In genomic region chr2:8118940-8119781, GRCh38 we compare ENCODE assay signal across 1 cellular context.
TF ChIP-seq lines count a peak whose summit lies in the region.

No MANE protein-coding gene starts in this region.

TF ChIP-seq in HepG2, 621 proteins besides CTCF, POLR2A, EP300 and RAD21 (continued from another document and continues in another):
- TF ChIP-seq ZNF891 (CRISPR knock-in tag; IDR thresholded peaks at IDR 0.05): 0 out of 2 replicates have a peak, but pooled peaks have one; percentile 59
- no peak; the same call in 1 of the 2 replicates for TF ChIP-seq HDAC1 (CRISPR knock-in tag; IDR thresholded peaks at IDR 0.05)
- no peak for TF ChIP-seq ZNF263 (CRISPR knock-in tag; IDR thresholded peaks at IDR 0.05)
- no peak for TF ChIP-seq KLF12 (CRISPR knock-in tag; IDR thresholded peaks at IDR 0.05; ENCODE audit: borderline replicate concordance)
- no peak for TF ChIP-seq ZNF460 (CRISPR knock-in tag; IDR thresholded peaks at IDR 0.05; ENCODE audit: borderline replicate concordance)
- peak; percentile 77; the same call in 1 of the 2 replicates for TF ChIP-seq KDM5B (CRISPR knock-in tag; IDR thresholded peaks at IDR 0.05; ENCODE audit: borderline replicate concordance)
- no peak for TF ChIP-seq ASH2L (IDR thresholded peaks at IDR 0.05; ENCODE audit: insufficient read length, low read depth, low read length)
- no peak for TF ChIP-seq ZNF570 (CRISPR knock-in tag; IDR thresholded peaks at IDR 0.05; ENCODE audit: borderline replicate concordance)
- TF ChIP-seq ZNF772 (CRISPR knock-in tag; IDR thresholded peaks at IDR 0.05): no peak
- no peak for TF ChIP-seq RAD51 (IDR thresholded peaks at IDR 0.05; ENCODE audit: borderline replicate concordance)
- no peak for TF ChIP-seq KLF11 (CRISPR knock-in tag; IDR thresholded peaks at IDR 0.05)
- no peak for TF ChIP-seq ARNT2 (CRISPR knock-in tag; IDR thresholded peaks at IDR 0.05; ENCODE audit: low read depth)
- no peak; the same call in 1 of the 2 replicates for TF ChIP-seq SALL1 (CRISPR knock-in tag; IDR thresholded peaks at IDR 0.05)
- TF ChIP-seq ZNF709 (CRISPR knock-in tag; IDR thresholded peaks at IDR 0.05): no peak
- TF ChIP-seq TCF12 (IDR thresholded peaks at IDR 0.05): no peak
- TF ChIP-seq TCF12 (CRISPR knock-in tag; IDR thresholded peaks at IDR 0.05): peak; percentile 74; the same call in 1 of the 2 replicates
- no peak for TF ChIP-seq HIC2 (CRISPR knock-in tag; IDR thresholded peaks at IDR 0.05; ENCODE audit: low read depth)
- no peak for TF ChIP-seq SMYD3 (CRISPR knock-in tag; IDR thresholded peaks at IDR 0.05)
- TF ChIP-seq ZNF687 (CRISPR knock-in tag; IDR thresholded peaks at IDR 0.05): peak; percentile 73
- TF ChIP-seq ATF7-NPFF (CRISPR knock-in tag; IDR thresholded peaks at IDR 0.05; ENCODE audit: low read depth): no peak
- TF ChIP-seq ZNF766 (CRISPR knock-in tag; IDR thresholded peaks at IDR 0.05; ENCODE audit: borderline replicate concordance): no peak
- no peak for TF ChIP-seq TBL1XR1 (IDR thresholded peaks at IDR 0.05; ENCODE audit: borderline replicate concordance, low read length, partially characterized antibody)
- no peak for TF ChIP-seq ZBTB37 (CRISPR knock-in tag; IDR thresholded peaks at IDR 0.05)
- no peak for TF ChIP-seq CBFB (CRISPR knock-in tag; IDR thresholded peaks at IDR 0.05)
- no peak for TF ChIP-seq ZNF432 (CRISPR knock-in tag; IDR thresholded peaks at IDR 0.05; ENCODE audit: borderline replicate concordance)
- TF ChIP-seq ZFX (CRISPR knock-in tag; IDR thresholded peaks at IDR 0.05; ENCODE audit: low read depth): no peak; the same call in 1 of the 2 replicates
- TF ChIP-seq NRL (CRISPR knock-in tag; IDR thresholded peaks at IDR 0.05; ENCODE audit: borderline replicate concordance): peak; percentile 82
- no peak for TF ChIP-seq MAFG (CRISPR knock-in tag; IDR thresholded peaks at IDR 0.05)
- TF ChIP-seq ATF5 (CRISPR knock-in tag; IDR thresholded peaks at IDR 0.05; ENCODE audit: low read depth): peak; percentile 12; the same call in 1 of the 2 replicates
- no peak for TF ChIP-seq TEF (CRISPR knock-in tag; IDR thresholded peaks at IDR 0.05)
- TF ChIP-seq MAX (IDR thresholded peaks at IDR 0.05): 0 out of 2 replicates have a peak, but pooled peaks have one; percentile 32
- 0 out of 2 replicates have a peak, but pooled peaks have one; percentile 12 for TF ChIP-seq ZNF607 (CRISPR knock-in tag; IDR thresholded peaks at IDR 0.05; ENCODE audit: borderline replicate concordance)
- TF ChIP-seq ATRX (CRISPR knock-in tag; IDR thresholded peaks at IDR 0.05; ENCODE audit: borderline replicate concordance): no peak
- TF ChIP-seq MED8 (CRISPR knock-in tag; IDR thresholded peaks at IDR 0.05; ENCODE audit: insufficient replicate concordance): no peak
- no peak for TF ChIP-seq GLI4 (CRISPR knock-in tag; IDR thresholded peaks at IDR 0.05; ENCODE audit: borderline replicate concordance)
- no peak for TF ChIP-seq FOXP4 (CRISPR knock-in tag; IDR thresholded peaks at IDR 0.05)
- TF ChIP-seq ZC3H13 (CRISPR knock-in tag; IDR thresholded peaks at IDR 0.05): no peak
- TF ChIP-seq DR1 (CRISPR knock-in tag; IDR thresholded peaks at IDR 0.05): no peak
- peak; percentile 76; the same call in 1 of the 2 replicates for TF ChIP-seq ZNF572 (CRISPR knock-in tag; IDR thresholded peaks at IDR 0.05)
- TF ChIP-seq ZNF205 (CRISPR knock-in tag; IDR thresholded peaks at IDR 0.05): no peak
- TF ChIP-seq ZNF367 (CRISPR knock-in tag; IDR thresholded peaks at IDR 0.05; ENCODE audit: borderline replicate concordance): no peak
- no peak for TF ChIP-seq ZMAT3 (CRISPR knock-in tag; conservative IDR thresholded peaks at IDR 0.05)
- no peak for TF ChIP-seq ZNF230 (CRISPR knock-in tag; IDR thresholded peaks at IDR 0.05)
- TF ChIP-seq ZSCAN9 (CRISPR knock-in tag; IDR thresholded peaks at IDR 0.05; ENCODE audit: borderline replicate concordance): no peak
- no peak; the same call in 1 of the 2 replicates for TF ChIP-seq SNAPC2 (CRISPR knock-in tag; IDR thresholded peaks at IDR 0.05)
- TF ChIP-seq GRHL1 (CRISPR knock-in tag; conservative IDR thresholded peaks at IDR 0.05): no peak
- no peak for TF ChIP-seq PPARG (CRISPR knock-in tag; conservative IDR thresholded peaks at IDR 0.05)
- TF ChIP-seq RXRB (CRISPR knock-in tag; IDR thresholded peaks at IDR 0.05; ENCODE audit: borderline replicate concordance): 0 out of 2 replicates have a peak, but pooled peaks have one; percentile 2
- no peak for TF ChIP-seq DRAP1 (CRISPR knock-in tag; IDR thresholded peaks at IDR 0.05)
- TF ChIP-seq ZNF720 (CRISPR knock-in tag; IDR thresholded peaks at IDR 0.05): no peak
- TF ChIP-seq CENPT (CRISPR knock-in tag; IDR thresholded peaks at IDR 0.05; ENCODE audit: low read depth): 0 out of 2 replicates have a peak, but pooled peaks have one; percentile 3
- TF ChIP-seq IRX3 (CRISPR knock-in tag; IDR thresholded peaks at IDR 0.05; ENCODE audit: borderline replicate concordance, low read depth): no peak
- no peak for TF ChIP-seq ZFP41 (CRISPR knock-in tag; IDR thresholded peaks at IDR 0.05; ENCODE audit: borderline replicate concordance)
- TF ChIP-seq SP4 (CRISPR knock-in tag; IDR thresholded peaks at IDR 0.05): 0 out of 2 replicates have a peak, but pooled peaks have one; percentile 29
- peak; percentile 85 for TF ChIP-seq BRD4 (CRISPR knock-in tag; IDR thresholded peaks at IDR 0.05)
- no peak for TF ChIP-seq ZKSCAN1 (IDR thresholded peaks at IDR 0.05; ENCODE audit: low read length)
- TF ChIP-seq FOXK1 (CRISPR knock-in tag; IDR thresholded peaks at IDR 0.05; ENCODE audit: borderline replicate concordance, low read depth): no peak
- no peak for TF ChIP-seq FOXO4 (CRISPR knock-in tag; conservative IDR thresholded peaks at IDR 0.05)
- no peak for TF ChIP-seq RBM22 (optimal IDR thresholded peaks at IDR 0.05; ENCODE audit: low read length)
